ENCODE assay signal across 30 cellular contexts in the genomic region with DNA sequence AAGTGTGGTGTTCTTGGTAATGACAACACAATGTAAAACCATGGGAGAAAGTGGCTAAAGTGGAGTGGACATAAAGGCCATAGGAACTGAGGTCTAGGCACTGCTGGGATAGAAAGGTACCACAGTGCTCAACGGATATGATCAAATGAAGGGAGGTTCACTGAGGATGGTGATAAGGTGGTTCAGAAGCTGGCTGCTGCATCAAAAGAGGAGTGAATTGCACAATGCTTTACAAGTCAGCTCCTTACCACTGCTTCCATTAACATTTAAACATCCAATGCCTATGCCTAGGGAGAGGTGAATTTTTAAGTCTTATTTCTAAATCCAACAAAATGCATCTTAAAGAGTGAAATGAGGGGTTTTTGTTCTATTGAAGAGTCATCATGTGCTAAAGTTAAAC.
DNase-seq lines count a peak whose midpoint lies in the region; ATAC-seq, FAIRE-seq and TF ChIP-seq lines count a peak whose summit lies in the region.
"Had no signal": no experiment of that assay in that cellular context is flagged by ENCODE, and none has a peak within 500 bp of the region (broad histone marks: within the 10 kb centered on the region; RNA-seq: fewer than 3 reads in every experiment).

No MANE protein-coding gene starts in this region.

- H4K20me1 ChIP-seq in IMR-90 (ENCODE audit: insufficient read depth, low read length) (peaks cover 3% of the 10 kb centered on the region; the same call in 1 of the 2 replicates), keratinocyte (ENCODE audit: control insufficient read depth, extremely low read depth, insufficient read depth, low read length) (no peaks in the 10 kb centered on the region)

- CTCF ChIA-PET in activated naive CD4-positive, alpha-beta T cell treated with anti-CD3 and anti-CD28 coated beads for 36 hours (lab: Charles Lee) = interaction anchor here (0.8 kb wide), 1 partner anchor 63 kb away, joined by 4 read pairs; no protein-coding TSS in a partner anchor
- CTCF ChIA-PET in activated naive CD4-positive, alpha-beta T cell treated with anti-CD3 and anti-CD28 coated beads, Interleukin-2, amount 10 ng/mL, durations not matched to agents 7 days and 5 days (lab: Charles Lee) = interaction anchor here (2.0 kb wide), 1 partner anchor 9 kb away, joined by 5 read pairs; no protein-coding TSS in a partner anchor
- CTCF ChIA-PET in IMR-90 (lab: Yijun Ruan, JAX) = no interaction called here
- CTCF ChIA-PET in CD4-positive, alpha-beta memory T cell (lab: Charles Lee; ENCODE audit: partially characterized antibody) = no interaction called here

- TF ChIP-seq CTCF in IMR-90 (conservative IDR thresholded peaks at IDR 0.05; ENCODE audit: low read depth, low read length) = no peak
- TF ChIP-seq CTCF in keratinocyte (optimal IDR thresholded peaks at IDR 0.05 in 1 of 3, IDR thresholded peaks at IDR 0.05 in 1 of 3, conservative IDR thresholded peaks at IDR 0.05 in 1 of 3; ENCODE audit: extremely low read depth in 1 of 3, insufficient read depth in 2 of 3, low read length in 3 of 3) = no peak

- H2BK20ac ChIP-seq in IMR-90 (ENCODE audit: low read depth, low read length) = peak overlapping the region; percentile 79; the same call in 1 of the 2 replicates

- peak overlapping the region; percentile 56 for H2BK5ac ChIP-seq in IMR-90 (ENCODE audit: low read depth, low read length, poor library complexity, severe bottlenecking)

- peaks cover 48% of the 10 kb centered on the region for H3K36me3 Mint-ChIP-seq in activated naive CD4-positive, alpha-beta T cell treated with anti-CD3 and anti-CD28 coated beads for 36 hours (ENCODE audit: low read depth)
- peaks cover 71% of the 10 kb centered on the region for H3K36me3 Mint-ChIP-seq in activated naive CD4-positive, alpha-beta T cell treated with anti-CD3 and anti-CD28 coated beads, Interleukin-2, amount 10 ng/mL, durations not matched to agents 7 days and 5 days
- peaks cover 65 to 81% of the 10 kb centered on the region in 2 donors for H3K36me3 Mint-ChIP-seq in CD4-positive, alpha-beta memory T cell

- TF ChIP-seq POLR2A in IMR-90 (IDR thresholded peaks at IDR 0.05; ENCODE audit: low read depth, low read length) = no peak

- H3K56ac ChIP-seq in IMR-90 (ENCODE audit: extremely low read depth, insufficient read depth, low read length) = no peak overlapping the region

- peak overlapping the region; percentile 59 for H3K27ac Mint-ChIP-seq in activated naive CD4-positive, alpha-beta T cell treated with anti-CD3 and anti-CD28 coated beads for 36 hours
- no peak overlapping the region for H3K27ac Mint-ChIP-seq in activated naive CD4-positive, alpha-beta T cell treated with anti-CD3 and anti-CD28 coated beads, Interleukin-2, amount 10 ng/mL, durations not matched to agents 7 days and 5 days
- peak overlapping the region in 2 of 7 donors; percentile 49 to 81 for H3K27ac Mint-ChIP-seq in CD4-positive, alpha-beta memory T cell

- peak overlapping the region in 1 of 2 experiments; percentile 78; a peak in 2 of 4 replicates for H4K8ac ChIP-seq in IMR-90 (ENCODE audit: low read depth in 2 of 2, low read length in 2 of 2)

- H3K27ac ChIP-seq in IMR-90 (ENCODE audit: insufficient read depth, low read length) = no peak overlapping the region
- H3K27ac ChIP-seq in keratinocyte (ENCODE audit: control insufficient read depth, insufficient read depth, low read length) = no peak overlapping the region
- H3K27ac ChIP-seq in CD4-positive, alpha-beta memory T cell (ENCODE audit: low read depth, low read length) = no peak overlapping the region
- H3K27ac ChIP-seq: body of pancreas, esophagus muscularis mucosa, gastrocnemius medialis, pancreas, right atrium auricular region, stomach, tibial artery had no signal

- H2AK9ac ChIP-seq in IMR-90 (replicated peaks; ENCODE audit: low read depth, low read length, poor library complexity) = no peak overlapping the region

- peaks cover 51 to 75% of the 10 kb centered on the region in 2 experiments for H3K79me1 ChIP-seq in IMR-90 (ENCODE audit: low read depth in 1 of 2, low read length in 2 of 2)

- BruUV-seq in IMR-90 (replicated peaks; lab: Mats Ljungman, UMichigan) = no TSS peak

- H3K18ac ChIP-seq in IMR-90 (ENCODE audit: low read depth, low read length) = peak overlapping the region; percentile 1; the same call in 1 of the 2 replicates

- WGBS in IMR-90 (ENCODE audit: extremely low coverage in 2 of 2, insufficient read length in 1 of 2), 2 experiments = no CpG with 5 or more reads among the region's 1 CpG

- peaks cover 20% of the 10 kb centered on the region for H3K9me1 ChIP-seq in IMR-90 (ENCODE audit: insufficient read depth, low read length)
- H3K9me1 ChIP-seq in keratinocyte (ENCODE audit: control insufficient read depth, extremely low read depth, insufficient read depth, low read length) = peaks cover 3% of the 10 kb centered on the region

- H3K23ac ChIP-seq in IMR-90 (ENCODE audit: low read depth, low read length) = peak overlapping the region; percentile 18

- H3K4me1 Mint-ChIP-seq in activated naive CD4-positive, alpha-beta T cell treated with anti-CD3 and anti-CD28 coated beads for 36 hours (ENCODE audit: low read depth) = peaks cover 74% of the 10 kb centered on the region
- H3K4me1 Mint-ChIP-seq in activated naive CD4-positive, alpha-beta T cell treated with anti-CD3 and anti-CD28 coated beads, Interleukin-2, amount 10 ng/mL, durations not matched to agents 7 days and 5 days = peaks cover 48% of the 10 kb centered on the region
- peaks cover 52 to 71% (median 62%) of the 10 kb centered on the region in 4 donors for H3K4me1 Mint-ChIP-seq in CD4-positive, alpha-beta memory T cell

- dilution Hi-C loops in IMR-90 (cut with HindIII; ENCODE audit: low sequenced_read_pairs, unreplicated experiment) (no loop called here), keratinocyte (cut with MboI; ENCODE audit: extremely low pct_ligation_motif_present, low sequenced_read_pairs) (no loop called here)

- no peak for DNase-seq in activated naive CD4-positive, alpha-beta T cell treated with anti-CD3 and anti-CD28 coated beads for 36 hours
- DNase-seq in activated naive CD4-positive, alpha-beta T cell treated with anti-CD3 and anti-CD28 coated beads, Interleukin-2, amount 10 ng/mL, durations not matched to agents 7 days and 5 days = no peak
- DNase-seq in IMR-90 (no peak), amniotic epithelial cell (ENCODE audit: low read depth) (peak; percentile 63), keratinocyte (ENCODE audit: low read depth, low spot score) (no peak), NCI-H2107 treated with DMSO at 0.1 percent for 48 hours (lab: John Stamatoyannopoulos, UW; ENCODE audit: unreplicated experiment) (no peak)
- DNase-seq in CD4-positive, alpha-beta memory T cell = no peak
- DNase-seq: body of pancreas; C1 segment of cervical spinal cord; effector CD8-positive, alpha-beta T cell; gastrocnemius medialis; hypothalamus; left ventricle myocardium inferior; naive thymus-derived CD8-positive, alpha-beta T cell; NCI-H1436 treated with DMSO at 0.1 percent for 48 hours; NCI-H2171; NCI-H524 treated with DMSO at 0.1 percent for 48 hours; NK-92 treated with Interleukin-12 subunit alpha and Interleukin-12 subunit beta, amount 100 ng/mL, for 24 hours; pancreas; SIG-M5; stimulated activated CD4-positive, alpha-beta T cell treated with anti-CD3 and anti-CD28 coated beads, Interleukin-12 subunit alpha, Interleukin-12 subunit beta, amount 100 ng/mL, for 4 hours; stomach; tibial artery had no signal

- H3K4me2 ChIP-seq in IMR-90 (ENCODE audit: low read depth, low read length) (no peak overlapping the region), keratinocyte (ENCODE audit: control insufficient read depth, extremely low read depth, insufficient read depth, low read depth, low read length) (no peak overlapping the region)

- H2AFZ ChIP-seq in IMR-90 (replicated peaks; ENCODE audit: low read length, poor library complexity) (no peak overlapping the region), keratinocyte (ENCODE audit: control insufficient read depth, low read length) (no peak overlapping the region)

- TF ChIP-seq RAD21 in IMR-90 (IDR thresholded peaks at IDR 0.05; ENCODE audit: low read length) = no peak

- peaks cover 21% of the 10 kb centered on the region for H3K4me1 ChIP-seq in IMR-90 (ENCODE audit: control insufficient read depth, insufficient read depth, low read length)
- H3K4me1 ChIP-seq in keratinocyte (ENCODE audit: control insufficient read depth, extremely low read depth, insufficient read depth, low read length) = peaks cover 20% of the 10 kb centered on the region
- H3K4me1 ChIP-seq in CD4-positive, alpha-beta memory T cell (ENCODE audit: insufficient read depth, low read length) = peaks cover 40% of the 10 kb centered on the region
- H3K4me1 ChIP-seq: body of pancreas, pancreas had no signal

- no peak overlapping the region for H3K4me3 Mint-ChIP-seq in activated naive CD4-positive, alpha-beta T cell treated with anti-CD3 and anti-CD28 coated beads for 36 hours
- H3K4me3 Mint-ChIP-seq in activated naive CD4-positive, alpha-beta T cell treated with anti-CD3 and anti-CD28 coated beads, Interleukin-2, amount 10 ng/mL, durations not matched to agents 7 days and 5 days = no peak overlapping the region
- H3K4me3 Mint-ChIP-seq in CD4-positive, alpha-beta memory T cell = peak overlapping the region in 2 of 8 donors; percentile 5 to 29
- H3K4me3 Mint-ChIP-seq: mesothelial cell of epicardium; naive thymus-derived CD8-positive, alpha-beta T cell had no signal

- peak overlapping the region; percentile 72 for H2BK120ac ChIP-seq in IMR-90 (ENCODE audit: low read depth, low read length)

- H3K9ac ChIP-seq in IMR-90 (ENCODE audit: low read depth, low read length) (no peak overlapping the region), keratinocyte (ENCODE audit: control insufficient read depth, extremely low read depth, insufficient read depth, low read length) (no peak overlapping the region)

- H2AK5ac ChIP-seq in IMR-90 (ENCODE audit: low read depth, low read length) = peak overlapping the region; percentile 95

- H3K9me3 ChIP-seq in IMR-90 (ENCODE audit: control insufficient read depth, insufficient read depth, low read length) (no peaks in the 10 kb centered on the region), keratinocyte (ENCODE audit: control insufficient read depth, low read depth, low read length) (no peaks in the 10 kb centered on the region)
- H3K9me3 ChIP-seq in CD4-positive, alpha-beta memory T cell (ENCODE audit: control insufficient read depth in 1 of 2, low read length in 2 of 2) = no peaks in the 10 kb centered on the region
- H3K9me3 ChIP-seq: body of pancreas, esophagus muscularis mucosa, gastrocnemius medialis, left ventricle myocardium inferior, pancreas, right atrium auricular region, stomach, tibial artery had no signal

- H3K27me3 ChIP-seq in IMR-90 (ENCODE audit: control insufficient read depth, insufficient read depth, low read length) = no peaks in the 10 kb centered on the region
- no peaks in the 10 kb centered on the region for H3K27me3 ChIP-seq in keratinocyte (ENCODE audit: control insufficient read depth, extremely low read depth, insufficient read depth, low read length)
- no peaks in the 10 kb centered on the region for H3K27me3 ChIP-seq in CD4-positive, alpha-beta memory T cell (ENCODE audit: insufficient read depth, low read length)
- H3K27me3 ChIP-seq: body of pancreas, esophagus muscularis mucosa, gastrocnemius medialis, pancreas, right atrium auricular region, stomach, tibial artery had no signal

- in situ Hi-C loops in IMR-90 (cut with MboI; ENCODE audit: low sequenced_read_pairs) = no loop called here

- H3K9me3 Mint-ChIP-seq in activated naive CD4-positive, alpha-beta T cell treated with anti-CD3 and anti-CD28 coated beads for 36 hours = no peaks in the 10 kb centered on the region
- no peaks in the 10 kb centered on the region for H3K9me3 Mint-ChIP-seq in activated naive CD4-positive, alpha-beta T cell treated with anti-CD3 and anti-CD28 coated beads, Interleukin-2, amount 10 ng/mL, durations not matched to agents 7 days and 5 days
- H3K9me3 Mint-ChIP-seq in CD4-positive, alpha-beta memory T cell = no peaks in the 10 kb centered on the region
- H3K9me3 Mint-ChIP-seq: mesothelial cell of epicardium; naive thymus-derived CD8-positive, alpha-beta T cell had no signal

- no peak overlapping the region for H3K4me3 ChIP-seq in IMR-90 (ENCODE audit: insufficient read depth, low read depth, low read length)
- H3K4me3 ChIP-seq in keratinocyte (ENCODE audit: control insufficient read depth in 2 of 3, extremely low read depth in 1 of 3, insufficient read depth in 2 of 3, low read depth in 1 of 3, low read length in 3 of 3) = no peak overlapping the region
- no peak overlapping the region for H3K4me3 ChIP-seq in CD4-positive, alpha-beta memory T cell (ENCODE audit: low read length in 2 of 2)
- H3K4me3 ChIP-seq: body of pancreas, esophagus muscularis mucosa, gastrocnemius medialis, left ventricle myocardium inferior, pancreas, right atrium auricular region, stomach, tibial artery had no signal

- H2BK15ac ChIP-seq in IMR-90 (ENCODE audit: low read depth, low read length) = peak overlapping the region; percentile 82; the same call in 1 of the 3 replicates

- H3K79me2 ChIP-seq in keratinocyte (ENCODE audit: control insufficient read depth, insufficient read depth, low read length) = peaks cover 27% of the 10 kb centered on the region

- no peaks in the 10 kb centered on the region for H3K27me3 Mint-ChIP-seq in activated naive CD4-positive, alpha-beta T cell treated with anti-CD3 and anti-CD28 coated beads for 36 hours (ENCODE audit: low read depth)
- no peaks in the 10 kb centered on the region for H3K27me3 Mint-ChIP-seq in activated naive CD4-positive, alpha-beta T cell treated with anti-CD3 and anti-CD28 coated beads, Interleukin-2, amount 10 ng/mL, durations not matched to agents 7 days and 5 days
- no peaks in the 10 kb centered on the region for H3K27me3 Mint-ChIP-seq in CD4-positive, alpha-beta memory T cell
- H3K27me3 Mint-ChIP-seq: naive thymus-derived CD8-positive, alpha-beta T cell had no signal

- peak overlapping the region; percentile 67; the same call in 1 of the 2 replicates for H4K5ac ChIP-seq in IMR-90 (ENCODE audit: low read depth, low read length)

- H4K91ac ChIP-seq in IMR-90 (ENCODE audit: insufficient read depth, low read depth, low read length) = peak overlapping the region; percentile 84

- intact Hi-C loops in activated naive CD4-positive, alpha-beta T cell treated with anti-CD3 and anti-CD28 coated beads for 36 hours (cut with micrococcal nuclease) = loop anchor here (2.0 kb wide), 2 partner anchors 173 to 865 kb away; no protein-coding TSS in a partner anchor
- intact Hi-C loops in IMR-90 (cut with micrococcal nuclease) = no loop called here
- intact Hi-C loops in CD4-positive, alpha-beta memory T cell (cut with micrococcal nuclease) = no loop called here

- H3K4ac ChIP-seq in IMR-90 (ENCODE audit: low read depth, low read length) = peak overlapping the region; percentile 81

- peak; percentile 13 for FAIRE-seq in keratinocyte (lab: Jason Lieb, UNC)
- FAIRE-seq: D721Med, GM12892, H54 had no signal

- POLR2A ChIA-PET in IMR-90 (lab: Charles Lee; ENCODE audit: unreplicated experiment) = interaction anchor here (0.6 kb wide), 1 partner anchor 724 kb away, joined by 4 read pairs; no protein-coding TSS in a partner anchor
- POLR2A ChIA-PET in CD4-positive, alpha-beta memory T cell (lab: Charles Lee; ENCODE audit: partially characterized antibody) = no interaction called here

- peaks cover 43% of the 10 kb centered on the region for H3K36me3 ChIP-seq in IMR-90 (ENCODE audit: control insufficient read depth, insufficient read depth, low read length)
- H3K36me3 ChIP-seq in keratinocyte (ENCODE audit: control insufficient read depth in 2 of 2, extremely low read depth in 1 of 2, insufficient read depth in 2 of 2, low read length in 2 of 2) = peaks cover 28 to 47% of the 10 kb centered on the region in 2 experiments
- peaks cover 19% of the 10 kb centered on the region for H3K36me3 ChIP-seq in CD4-positive, alpha-beta memory T cell (ENCODE audit: insufficient read depth, low read length)
- H3K36me3 ChIP-seq: pancreas had no signal

- ATAC-seq in IMR-90 (ENCODE audit: low read depth) (no peak), HG02870 (IDR thresholded peaks at IDR 0.05; ENCODE audit: unreplicated experiment) (no peak)
- ATAC-seq: body of pancreas; gastrocnemius medialis; naive thymus-derived CD8-positive, alpha-beta T cell; pancreas had no signal

- H3K14ac ChIP-seq in IMR-90 (replicated peaks; ENCODE audit: low read depth, low read length) = peak overlapping the region; percentile 89

Comparison
In these comparisons a context has a peak if more than half of its experiments do, and no peak if none do; other contexts are left out.
1. CTCF ChIA-PET loops: an anchor here in activated naive CD4-positive, alpha-beta T cell treated with anti-CD3 and anti-CD28 coated beads for 36 hours (0.8 kb wide) and activated naive CD4-positive, alpha-beta T cell treated with anti-CD3 and anti-CD28 coated beads, Interleukin-2, amount 10 ng/mL, durations not matched to agents 7 days and 5 days (2.0 kb wide); none called in IMR-90 and CD4-positive, alpha-beta memory T cell.